ENCODE assay signal across 9 cellular contexts in the genomic region with DNA sequence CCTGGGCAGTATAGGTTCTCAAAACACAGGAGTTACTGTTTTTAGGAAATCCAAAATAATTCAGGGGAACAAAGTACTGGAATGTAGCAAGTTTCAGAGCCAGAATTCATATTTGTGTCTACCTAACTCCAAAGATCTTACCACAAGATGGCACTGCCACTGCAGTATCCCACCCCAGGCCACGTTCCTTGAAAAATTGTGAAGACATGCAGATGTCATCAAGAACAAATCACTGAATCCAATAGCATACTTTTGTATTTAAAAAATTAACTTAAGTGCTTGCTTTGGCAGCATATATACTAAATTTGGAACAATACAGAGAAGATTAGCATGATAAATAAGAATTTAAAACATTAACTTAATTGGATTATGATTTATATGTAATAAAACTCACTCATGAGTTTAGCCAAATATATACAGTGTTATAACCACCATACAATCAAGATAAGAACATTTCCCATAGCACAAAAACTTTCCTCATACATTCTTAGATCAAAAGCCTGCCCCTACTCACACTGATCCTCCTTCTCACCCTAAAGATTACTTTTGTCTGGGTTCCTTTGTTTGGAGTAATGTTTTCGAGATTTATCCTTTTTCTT.
DNase-seq lines count a peak whose midpoint lies in the region; ATAC-seq, FAIRE-seq and TF ChIP-seq lines count a peak whose summit lies in the region.
"Had no signal": no experiment of that assay in that cellular context is flagged by ENCODE, and none has a peak within 500 bp of the region (broad histone marks: within the 10 kb centered on the region; RNA-seq: fewer than 3 reads in every experiment).

No MANE protein-coding gene starts in this region.

- no peaks in the 10 kb centered on the region for H4K20me1 ChIP-seq in mammary epithelial cell (ENCODE audit: insufficient read depth, low read length)

- no peak for TF ChIP-seq POLR2A in GM12891 (IDR thresholded peaks at IDR 0.05; ENCODE audit: low read depth, low read length)

- H3K36me3 ChIP-seq in MG63 (no peaks in the 10 kb centered on the region), mammary epithelial cell (ENCODE audit: insufficient read depth, low read length) (no peaks in the 10 kb centered on the region)

- H3K4me2 ChIP-seq in mammary epithelial cell (ENCODE audit: insufficient read depth, low read depth, low read length) = no peak overlapping the region

- no TSS peak for BruUV-seq in mammary epithelial cell (replicated peaks; lab: Mats Ljungman, UMichigan)

- FAIRE-seq in G401.6 (lab: Jason Lieb, UNC) (peak; percentile 79), GM12891 (lab: Jason Lieb, UNC) (no peak)

- no peaks in the 10 kb centered on the region for H3K79me2 ChIP-seq in mammary epithelial cell (ENCODE audit: insufficient read depth, low read length)

- no peak overlapping the region for H3K4me3 ChIP-seq in MG63
- H3K4me3 ChIP-seq in mammary epithelial cell (replicated peaks in 1 of 3; ENCODE audit: insufficient read depth in 1 of 3, low read depth in 2 of 3, low read length in 3 of 3) = no peak overlapping the region
- H3K4me3 ChIP-seq: mucosa of descending colon had no signal

- ATAC-seq in HG03108 (IDR thresholded peaks at IDR 0.05; ENCODE audit: unreplicated experiment) = no peak
- ATAC-seq: mucosa of descending colon had no signal

- no peak overlapping the region for H2AFZ ChIP-seq in mammary epithelial cell (ENCODE audit: low read depth, low read length)

- H3K27me3 ChIP-seq in MG63 (no peaks in the 10 kb centered on the region), mammary epithelial cell (ENCODE audit: insufficient read depth, low read length) (no peaks in the 10 kb centered on the region)

- H3K9me3 ChIP-seq in MG63 = no peaks in the 10 kb centered on the region
- no peaks in the 10 kb centered on the region for H3K9me3 ChIP-seq in mammary epithelial cell (replicated peaks; ENCODE audit: insufficient read depth, low read length)
- H3K9me3 ChIP-seq: mucosa of descending colon had no signal

- H3K4me1 ChIP-seq in mammary epithelial cell (ENCODE audit: insufficient read depth, low read length) = peaks cover 4% of the 10 kb centered on the region

- DNase-seq in MG63 = peak; percentile 19
- peak; percentile 24 for DNase-seq in mammary epithelial cell
- peak; percentile 49 for DNase-seq in myocyte (ENCODE audit: low read depth)
- DNase-seq in stimulated activated naive CD4-positive, alpha-beta T cell (lab: John Stamatoyannopoulos, UW) = no peak
- no peak for DNase-seq in NCI-H187 treated with DMSO at 0.1 percent for 48 hours (lab: John Stamatoyannopoulos, UW)
- no peak for DNase-seq in GM12891 (ENCODE audit: insufficient read length, low spot score)

- dilution Hi-C loops in mammary epithelial cell (cut with HindIII; ENCODE audit: low sequenced_read_pairs) = no loop called here

- CTCF ChIA-PET in mammary epithelial cell (lab: Charles Lee; ENCODE audit: low non-redundant PET) = interaction anchor here (1.0 kb wide), 1 partner anchor 310 kb away, joined by 4 read pairs; no protein-coding TSS in a partner anchor

- TF ChIP-seq CTCF in mammary epithelial cell (conservative IDR thresholded peaks at IDR 0.05 in 1 of 2, IDR thresholded peaks at IDR 0.05 in 1 of 2; ENCODE audit: extremely low read depth in 1 of 2, insufficient read depth in 1 of 2, low read depth in 1 of 2, low read length in 2 of 2) = peak; percentile 56 to 63

- H3K9ac ChIP-seq in mammary epithelial cell (ENCODE audit: insufficient read depth, low read length) = no peak overlapping the region

- in situ Hi-C loops in mammary epithelial cell (cut with MboI; ENCODE audit: low sequenced_read_pairs in 2 of 2) = loop anchor here in 1 of 2 donors (25.0 kb wide), 1 partner anchor 437 kb away; no protein-coding TSS in a partner anchor

- H3K27ac ChIP-seq in mammary epithelial cell (ENCODE audit: insufficient read depth, low read depth, low read length) = no peak overlapping the region

- intact Hi-C loops in mammary epithelial cell (cut with micrococcal nuclease) = loop anchor here (5.0 kb wide), 1 partner anchor 437 kb away; no protein-coding TSS in a partner anchor

- WGBS in mammary epithelial cell (ENCODE audit: low coverage, missing lambda C conversion rate) = 45% methylated on average over 2 of the region's 2 CpGs

TF ChIP-seq in GM12891, 5 proteins besides CTCF, POLR2A, EP300 and RAD21:
- no peak for TF ChIP-seq PAX5 (IDR thresholded peaks at IDR 0.05; ENCODE audit: insufficient read depth, low read length, severe bottlenecking)
- TF ChIP-seq POU2F2 (IDR thresholded peaks at IDR 0.05; ENCODE audit: low read depth, low read length) = no peak
- TF ChIP-seq SPI1 (IDR thresholded peaks at IDR 0.05; ENCODE audit: low read depth, low read length) = no peak
- TF ChIP-seq TAF1 (IDR thresholded peaks at IDR 0.05; ENCODE audit: low read depth, low read length) = no peak
- no peak for TF ChIP-seq POLR2AphosphoS5 (IDR thresholded peaks at IDR 0.05; ENCODE audit: low read depth, low read length)

Comparison
In these comparisons a context has a peak if more than half of its experiments do, and no peak if none do; other contexts are left out.
1. DNase-seq: peak in MG63 (single experiment), mammary epithelial cell (single experiment) and myocyte (single experiment); none in stimulated activated naive CD4-positive, alpha-beta T cell (0 of 6), NCI-H187 treated with DMSO at 0.1 percent for 48 hours (single experiment) and GM12891 (single experiment).